In genomic region chr14:35212471-35213142, GRCh38 we compare ENCODE assay signal across 1 cellular context.
TF ChIP-seq lines count a peak whose summit lies in the region.

No MANE protein-coding gene starts in this region.

TF ChIP-seq in HepG2, 621 proteins besides CTCF, POLR2A, EP300 and RAD21 (continued from another document):
- peak; percentile 70; the same call in 1 of the 2 replicates for TF ChIP-seq MTERF4 (CRISPR knock-in tag; IDR thresholded peaks at IDR 0.05)
- 0 out of 2 replicates have a peak, but pooled peaks have one; percentile 9 for TF ChIP-seq TEF (CRISPR knock-in tag; IDR thresholded peaks at IDR 0.05)
- no peak for TF ChIP-seq ZNF263 (CRISPR knock-in tag; IDR thresholded peaks at IDR 0.05)
- 0 out of 2 replicates have a peak, but pooled peaks have one; percentile 59 for TF ChIP-seq ZNF709 (CRISPR knock-in tag; IDR thresholded peaks at IDR 0.05)
- no peak for TF ChIP-seq SP1 (IDR thresholded peaks at IDR 0.05)
- TF ChIP-seq SP1 (CRISPR knock-in tag; IDR thresholded peaks at IDR 0.05): no peak
- TF ChIP-seq KLF9 (CRISPR knock-in tag; IDR thresholded peaks at IDR 0.05; ENCODE audit: low read depth): 0 out of 2 replicates have a peak, but pooled peaks have one; percentile 22
- 0 out of 2 replicates have a peak, but pooled peaks have one; percentile 22 for TF ChIP-seq ZNF142 (CRISPR knock-in tag; IDR thresholded peaks at IDR 0.05)
